In genomic region chr20:1388706-1389483, GRCh38 we compare ENCODE assay signal across 10 cellular contexts. TPM values are rescaled to one million over a fixed set of nuclear protein-coding genes. Genes with fewer than 3 reads are reported as not detected.
DNase-seq lines count a peak whose midpoint lies in the region; ATAC-seq and TF ChIP-seq lines count a peak whose summit lies in the region.
"Had no signal": no experiment of that assay in that cellular context is flagged by ENCODE, and none has a peak within 500 bp of the region (broad histone marks: within the 10 kb centered on the region; RNA-seq: fewer than 3 reads in every experiment).

No MANE protein-coding gene starts in this region.

- H3K9me3 ChIP-seq in SU-DHL-6 (ENCODE audit: insufficient read depth, low read length) (no peaks in the 10 kb centered on the region), mucosa of descending colon (no peaks in the 10 kb centered on the region)

- H3K9me2 ChIP-seq in SU-DHL-6 (replicated peaks; ENCODE audit: insufficient read depth, low read length) = no peaks in the 10 kb centered on the region

- no peaks in the 10 kb centered on the region for H3K27me3 ChIP-seq in SU-DHL-6 (ENCODE audit: low read length)

- intact Hi-C loops in mucosa of descending colon (cut with DNase I, micrococcal nuclease) = no loop called here

- no peaks in the 10 kb centered on the region for H3F3A ChIP-seq in SU-DHL-6 (ENCODE audit: insufficient read depth)

- H3K4me2 ChIP-seq in SU-DHL-6 (ENCODE audit: low read depth, low read length, poor library complexity, severe bottlenecking) = peak overlapping the region; percentile 42

- peaks cover 69% of the 10 kb centered on the region for H3K4me1 ChIP-seq in mucosa of descending colon (ENCODE audit: low read depth)

- no peak for DNase-seq in HFF-Myc (ENCODE audit: extremely low read depth, low read depth)
- no peak for DNase-seq in epithelial cell of prostate (ENCODE audit: low read depth, low spot score)
- no peak for DNase-seq in T1000 (lab: John Stamatoyannopoulos, UW)
- no peak for DNase-seq in Ammon's horn (ENCODE audit: low spot score)
- DNase-seq in mucosa of descending colon = no peak
- no peak for DNase-seq in NCI-H2227 (lab: John Stamatoyannopoulos, UW; ENCODE audit: unreplicated experiment)
- DNase-seq: kidney, RPMI8226 had no signal

- H3K9ac ChIP-seq in SU-DHL-6 (ENCODE audit: low read length) = peak overlapping the region; percentile 12; the same call in 1 of the 2 replicates

- no peak for TF ChIP-seq CTCF in HFF-Myc (IDR thresholded peaks at IDR 0.05; ENCODE audit: low read depth, low read length, missing control alignments)
- TF ChIP-seq CTCF in SU-DHL-6 (IDR thresholded peaks at IDR 0.05; ENCODE audit: insufficient read depth, low read length, poor library complexity, severe bottlenecking) = no peak
- no peak for TF ChIP-seq CTCF in mucosa of descending colon (IDR thresholded peaks at IDR 0.05)

- ATAC-seq in mucosa of descending colon = no peak

- no peak overlapping the region for H2AFZ ChIP-seq in SU-DHL-6 (ENCODE audit: low read depth, low read length, severe bottlenecking)

- no peaks in the 10 kb centered on the region; the same call in 1 of the 2 replicates for H4K20me1 ChIP-seq in SU-DHL-6 (ENCODE audit: low read depth, low read length)

- no peaks in the 10 kb centered on the region for H3K36me3 ChIP-seq in SU-DHL-6 (ENCODE audit: low read length)
- no peaks in the 10 kb centered on the region for H3K36me3 ChIP-seq in mucosa of descending colon (ENCODE audit: low read depth)

- H3K27ac ChIP-seq in SU-DHL-6 (ENCODE audit: low read depth, low read length) (no peak overlapping the region), epithelial cell of prostate (peak overlapping the region; percentile 67), skin epidermis (peak overlapping the region in 17 of 21 experiments; percentile 5 to 96 (median 71))

- H3K4me3 ChIP-seq in HFF-Myc (replicated peaks; ENCODE audit: low read depth, low read length) (0 out of 2 replicates have a peak overlapping the region, but pooled peaks have one; percentile 25), SU-DHL-6 (ENCODE audit: insufficient read depth, low read length, poor library complexity, severe bottlenecking) (no peak overlapping the region), skin epidermis (no peak overlapping the region), mucosa of descending colon (no peak overlapping the region)

- H3K79me2 ChIP-seq in SU-DHL-6 (ENCODE audit: insufficient read depth, low read length) = peaks cover 87% of the 10 kb centered on the region

RNA-seq across cellular contexts. Expression of gene FKBP1A, which starts 4.0 kb away (rescaled TPM):
- total RNA-seq in mucosa of descending colon = 100 to 1,000 TPM; 168 to 326 (median 300) TPM

RNA-seq across cellular contexts. Expression of gene SDCBP2, which starts 60.0 kb away (rescaled TPM):
- 100 to 1,000 TPM; 165 to 447 (median 320) TPM for total RNA-seq in mucosa of descending colon
